Comparison of ENCODE assay signal across 1 cellular context in the genomic region with DNA sequence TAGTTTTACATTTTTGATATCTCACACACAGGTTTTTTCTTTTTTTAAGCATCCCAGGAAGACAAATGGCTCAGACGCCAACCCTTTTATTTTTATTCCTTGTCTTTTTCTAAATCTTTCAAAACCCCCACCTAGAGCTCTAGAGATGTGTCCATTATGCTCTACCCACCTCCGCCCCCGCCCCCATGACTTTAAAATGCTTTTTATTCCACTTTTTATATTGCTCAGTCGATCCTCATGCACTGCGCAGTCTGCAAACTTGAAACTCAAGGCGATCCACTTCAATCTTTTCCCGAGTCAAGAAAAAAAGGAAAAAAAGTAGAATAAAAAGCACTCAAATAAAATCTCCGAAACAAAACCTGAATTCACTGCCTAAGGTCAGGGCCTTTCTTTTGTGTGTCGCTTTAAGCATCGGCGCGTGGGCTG.
TF ChIP-seq lines count a peak whose summit lies in the region.

No MANE protein-coding gene starts in this region.

TF ChIP-seq in K562, 482 proteins besides CTCF, POLR2A, EP300 and RAD21 (continues in another document):
- TF ChIP-seq, protein P1, sequence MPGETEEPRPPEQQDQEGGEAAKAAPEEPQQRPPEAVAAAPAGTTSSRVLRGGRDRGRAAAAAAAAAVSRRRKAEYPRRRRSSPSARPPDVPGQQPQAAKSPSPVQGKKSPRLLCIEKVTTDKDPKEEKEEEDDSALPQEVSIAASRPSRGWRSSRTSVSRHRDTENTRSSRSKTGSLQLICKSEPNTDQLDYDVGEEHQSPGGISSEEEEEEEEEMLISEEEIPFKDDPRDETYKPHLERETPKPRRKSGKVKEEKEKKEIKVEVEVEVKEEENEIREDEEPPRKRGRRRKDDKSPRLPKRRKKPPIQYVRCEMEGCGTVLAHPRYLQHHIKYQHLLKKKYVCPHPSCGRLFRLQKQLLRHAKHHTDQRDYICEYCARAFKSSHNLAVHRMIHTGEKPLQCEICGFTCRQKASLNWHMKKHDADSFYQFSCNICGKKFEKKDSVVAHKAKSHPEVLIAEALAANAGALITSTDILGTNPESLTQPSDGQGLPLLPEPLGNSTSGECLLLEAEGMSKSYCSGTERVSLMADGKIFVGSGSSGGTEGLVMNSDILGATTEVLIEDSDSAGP (CRISPR knock-in tag; IDR thresholded peaks at IDR 0.05): 0 out of 2 replicates have a peak, but pooled peaks have one; percentile 92
- TF ChIP-seq, protein P2, sequence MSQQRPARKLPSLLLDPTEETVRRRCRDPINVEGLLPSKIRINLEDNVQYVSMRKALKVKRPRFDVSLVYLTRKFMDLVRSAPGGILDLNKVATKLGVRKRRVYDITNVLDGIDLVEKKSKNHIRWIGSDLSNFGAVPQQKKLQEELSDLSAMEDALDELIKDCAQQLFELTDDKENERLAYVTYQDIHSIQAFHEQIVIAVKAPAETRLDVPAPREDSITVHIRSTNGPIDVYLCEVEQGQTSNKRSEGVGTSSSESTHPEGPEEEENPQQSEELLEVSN (IDR thresholded peaks at IDR 0.05; ENCODE audit: borderline replicate concordance in 1 of 2, extremely low read depth in 1 of 2, insufficient read depth in 1 of 2, insufficient read length in 1 of 2, low read depth in 1 of 2, low read length in 1 of 2, poor library complexity in 1 of 2, severe bottlenecking in 1 of 2): no peak
- TF ChIP-seq SMAD2 (IDR thresholded peaks at IDR 0.05; ENCODE audit: low read depth, low read length): no peak
- TF ChIP-seq SIX5 (IDR thresholded peaks at IDR 0.05; ENCODE audit: borderline replicate concordance in 1 of 2, insufficient read depth in 1 of 2, low read depth in 1 of 2, low read length in 2 of 2): 0 out of 4 replicates have a peak, but pooled peaks of 1 of the 2 experiments have one; percentile 6
- TF ChIP-seq U2AF2 (optimal IDR thresholded peaks at IDR 0.05; ENCODE audit: low read depth, low read length): no peak
- TF ChIP-seq BCOR (IDR thresholded peaks at IDR 0.05): no peak
- no peak for TF ChIP-seq POLR3A (IDR thresholded peaks at IDR 0.05; ENCODE audit: borderline replicate concordance, extremely low read depth, insufficient read depth, insufficient read length)
- TF ChIP-seq, protein P3, sequence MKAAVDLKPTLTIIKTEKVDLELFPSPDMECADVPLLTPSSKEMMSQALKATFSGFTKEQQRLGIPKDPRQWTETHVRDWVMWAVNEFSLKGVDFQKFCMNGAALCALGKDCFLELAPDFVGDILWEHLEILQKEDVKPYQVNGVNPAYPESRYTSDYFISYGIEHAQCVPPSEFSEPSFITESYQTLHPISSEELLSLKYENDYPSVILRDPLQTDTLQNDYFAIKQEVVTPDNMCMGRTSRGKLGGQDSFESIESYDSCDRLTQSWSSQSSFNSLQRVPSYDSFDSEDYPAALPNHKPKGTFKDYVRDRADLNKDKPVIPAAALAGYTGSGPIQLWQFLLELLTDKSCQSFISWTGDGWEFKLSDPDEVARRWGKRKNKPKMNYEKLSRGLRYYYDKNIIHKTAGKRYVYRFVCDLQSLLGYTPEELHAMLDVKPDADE (conservative IDR thresholded peaks at IDR 0.05; ENCODE audit: control insufficient read depth, low read depth, low read length): no peak
- TF ChIP-seq FOXM1 (IDR thresholded peaks at IDR 0.05; ENCODE audit: low read depth): peak; percentile 58; the same call in 1 of the 2 replicates
- TF ChIP-seq FOXM1 (CRISPR knock-in tag; IDR thresholded peaks at IDR 0.05; ENCODE audit: low read depth): no peak
- TF ChIP-seq, protein P4, sequence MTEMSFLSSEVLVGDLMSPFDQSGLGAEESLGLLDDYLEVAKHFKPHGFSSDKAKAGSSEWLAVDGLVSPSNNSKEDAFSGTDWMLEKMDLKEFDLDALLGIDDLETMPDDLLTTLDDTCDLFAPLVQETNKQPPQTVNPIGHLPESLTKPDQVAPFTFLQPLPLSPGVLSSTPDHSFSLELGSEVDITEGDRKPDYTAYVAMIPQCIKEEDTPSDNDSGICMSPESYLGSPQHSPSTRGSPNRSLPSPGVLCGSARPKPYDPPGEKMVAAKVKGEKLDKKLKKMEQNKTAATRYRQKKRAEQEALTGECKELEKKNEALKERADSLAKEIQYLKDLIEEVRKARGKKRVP (CRISPR knock-in tag; IDR thresholded peaks at IDR 0.05): no peak
- TF ChIP-seq CSDE1 (IDR thresholded peaks at IDR 0.05): no peak
- no peak for TF ChIP-seq TEAD2 (tag; IDR thresholded peaks at IDR 0.05)
- TF ChIP-seq, protein P5, sequence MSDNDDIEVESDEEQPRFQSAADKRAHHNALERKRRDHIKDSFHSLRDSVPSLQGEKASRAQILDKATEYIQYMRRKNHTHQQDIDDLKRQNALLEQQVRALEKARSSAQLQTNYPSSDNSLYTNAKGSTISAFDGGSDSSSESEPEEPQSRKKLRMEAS (CRISPR knock-in tag; IDR thresholded peaks at IDR 0.05): no peak
- TF ChIP-seq THRAP3 (IDR thresholded peaks at IDR 0.05; ENCODE audit: borderline replicate concordance): 0 out of 2 replicates have a peak, but pooled peaks have one; percentile 33
- TF ChIP-seq, protein P6, sequence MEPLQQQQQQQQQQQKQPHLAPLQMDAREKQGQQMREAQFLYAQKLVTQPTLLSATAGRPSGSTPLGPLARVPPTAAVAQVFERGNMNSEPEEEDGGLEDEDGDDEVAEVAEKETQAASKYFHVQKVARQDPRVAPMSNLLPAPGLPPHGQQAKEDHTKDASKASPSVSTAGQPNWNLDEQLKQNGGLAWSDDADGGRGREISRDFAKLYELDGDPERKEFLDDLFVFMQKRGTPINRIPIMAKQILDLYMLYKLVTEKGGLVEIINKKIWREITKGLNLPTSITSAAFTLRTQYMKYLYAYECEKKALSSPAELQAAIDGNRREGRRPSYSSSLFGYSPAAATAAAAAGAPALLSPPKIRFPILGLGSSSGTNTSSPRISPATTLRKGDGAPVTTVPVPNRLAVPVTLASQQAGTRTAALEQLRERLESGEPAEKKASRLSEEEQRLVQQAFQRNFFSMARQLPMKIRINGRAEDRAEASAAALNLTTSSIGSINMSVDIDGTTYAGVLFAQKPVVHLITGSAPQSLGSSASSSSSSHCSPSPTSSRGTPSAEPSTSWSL (CRISPR knock-in tag; IDR thresholded peaks at IDR 0.05; ENCODE audit: borderline replicate concordance): no peak
- no peak for TF ChIP-seq MECOM (CRISPR knock-in tag; IDR thresholded peaks at IDR 0.05)
- TF ChIP-seq, protein P7, sequence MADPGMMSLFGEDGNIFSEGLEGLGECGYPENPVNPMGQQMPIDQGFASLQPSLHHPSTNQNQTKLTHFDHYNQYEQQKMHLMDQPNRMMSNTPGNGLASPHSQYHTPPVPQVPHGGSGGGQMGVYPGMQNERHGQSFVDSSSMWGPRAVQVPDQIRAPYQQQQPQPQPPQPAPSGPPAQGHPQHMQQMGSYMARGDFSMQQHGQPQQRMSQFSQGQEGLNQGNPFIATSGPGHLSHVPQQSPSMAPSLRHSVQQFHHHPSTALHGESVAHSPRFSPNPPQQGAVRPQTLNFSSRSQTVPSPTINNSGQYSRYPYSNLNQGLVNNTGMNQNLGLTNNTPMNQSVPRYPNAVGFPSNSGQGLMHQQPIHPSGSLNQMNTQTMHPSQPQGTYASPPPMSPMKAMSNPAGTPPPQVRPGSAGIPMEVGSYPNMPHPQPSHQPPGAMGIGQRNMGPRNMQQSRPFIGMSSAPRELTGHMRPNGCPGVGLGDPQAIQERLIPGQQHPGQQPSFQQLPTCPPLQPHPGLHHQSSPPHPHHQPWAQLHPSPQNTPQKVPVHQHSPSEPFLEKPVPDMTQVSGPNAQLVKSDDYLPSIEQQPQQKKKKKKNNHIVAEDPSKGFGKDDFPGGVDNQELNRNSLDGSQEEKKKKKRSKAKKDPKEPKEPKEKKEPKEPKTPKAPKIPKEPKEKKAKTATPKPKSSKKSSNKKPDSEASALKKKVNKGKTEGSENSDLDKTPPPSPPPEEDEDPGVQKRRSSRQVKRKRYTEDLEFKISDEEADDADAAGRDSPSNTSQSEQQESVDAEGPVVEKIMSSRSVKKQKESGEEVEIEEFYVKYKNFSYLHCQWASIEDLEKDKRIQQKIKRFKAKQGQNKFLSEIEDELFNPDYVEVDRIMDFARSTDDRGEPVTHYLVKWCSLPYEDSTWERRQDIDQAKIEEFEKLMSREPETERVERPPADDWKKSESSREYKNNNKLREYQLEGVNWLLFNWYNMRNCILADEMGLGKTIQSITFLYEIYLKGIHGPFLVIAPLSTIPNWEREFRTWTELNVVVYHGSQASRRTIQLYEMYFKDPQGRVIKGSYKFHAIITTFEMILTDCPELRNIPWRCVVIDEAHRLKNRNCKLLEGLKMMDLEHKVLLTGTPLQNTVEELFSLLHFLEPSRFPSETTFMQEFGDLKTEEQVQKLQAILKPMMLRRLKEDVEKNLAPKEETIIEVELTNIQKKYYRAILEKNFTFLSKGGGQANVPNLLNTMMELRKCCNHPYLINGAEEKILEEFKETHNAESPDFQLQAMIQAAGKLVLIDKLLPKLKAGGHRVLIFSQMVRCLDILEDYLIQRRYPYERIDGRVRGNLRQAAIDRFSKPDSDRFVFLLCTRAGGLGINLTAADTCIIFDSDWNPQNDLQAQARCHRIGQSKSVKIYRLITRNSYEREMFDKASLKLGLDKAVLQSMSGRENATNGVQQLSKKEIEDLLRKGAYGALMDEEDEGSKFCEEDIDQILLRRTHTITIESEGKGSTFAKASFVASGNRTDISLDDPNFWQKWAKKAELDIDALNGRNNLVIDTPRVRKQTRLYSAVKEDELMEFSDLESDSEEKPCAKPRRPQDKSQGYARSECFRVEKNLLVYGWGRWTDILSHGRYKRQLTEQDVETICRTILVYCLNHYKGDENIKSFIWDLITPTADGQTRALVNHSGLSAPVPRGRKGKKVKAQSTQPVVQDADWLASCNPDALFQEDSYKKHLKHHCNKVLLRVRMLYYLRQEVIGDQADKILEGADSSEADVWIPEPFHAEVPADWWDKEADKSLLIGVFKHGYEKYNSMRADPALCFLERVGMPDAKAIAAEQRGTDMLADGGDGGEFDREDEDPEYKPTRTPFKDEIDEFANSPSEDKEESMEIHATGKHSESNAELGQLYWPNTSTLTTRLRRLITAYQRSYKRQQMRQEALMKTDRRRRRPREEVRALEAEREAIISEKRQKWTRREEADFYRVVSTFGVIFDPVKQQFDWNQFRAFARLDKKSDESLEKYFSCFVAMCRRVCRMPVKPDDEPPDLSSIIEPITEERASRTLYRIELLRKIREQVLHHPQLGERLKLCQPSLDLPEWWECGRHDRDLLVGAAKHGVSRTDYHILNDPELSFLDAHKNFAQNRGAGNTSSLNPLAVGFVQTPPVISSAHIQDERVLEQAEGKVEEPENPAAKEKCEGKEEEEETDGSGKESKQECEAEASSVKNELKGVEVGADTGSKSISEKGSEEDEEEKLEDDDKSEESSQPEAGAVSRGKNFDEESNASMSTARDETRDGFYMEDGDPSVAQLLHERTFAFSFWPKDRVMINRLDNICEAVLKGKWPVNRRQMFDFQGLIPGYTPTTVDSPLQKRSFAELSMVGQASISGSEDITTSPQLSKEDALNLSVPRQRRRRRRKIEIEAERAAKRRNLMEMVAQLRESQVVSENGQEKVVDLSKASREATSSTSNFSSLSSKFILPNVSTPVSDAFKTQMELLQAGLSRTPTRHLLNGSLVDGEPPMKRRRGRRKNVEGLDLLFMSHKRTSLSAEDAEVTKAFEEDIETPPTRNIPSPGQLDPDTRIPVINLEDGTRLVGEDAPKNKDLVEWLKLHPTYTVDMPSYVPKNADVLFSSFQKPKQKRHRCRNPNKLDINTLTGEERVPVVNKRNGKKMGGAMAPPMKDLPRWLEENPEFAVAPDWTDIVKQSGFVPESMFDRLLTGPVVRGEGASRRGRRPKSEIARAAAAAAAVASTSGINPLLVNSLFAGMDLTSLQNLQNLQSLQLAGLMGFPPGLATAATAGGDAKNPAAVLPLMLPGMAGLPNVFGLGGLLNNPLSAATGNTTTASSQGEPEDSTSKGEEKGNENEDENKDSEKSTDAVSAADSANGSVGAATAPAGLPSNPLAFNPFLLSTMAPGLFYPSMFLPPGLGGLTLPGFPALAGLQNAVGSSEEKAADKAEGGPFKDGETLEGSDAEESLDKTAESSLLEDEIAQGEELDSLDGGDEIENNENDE (IDR thresholded peaks at IDR 0.05; ENCODE audit: low read depth, low read length): no peak
- no peak for TF ChIP-seq ZNF668 (CRISPR knock-in tag; IDR thresholded peaks at IDR 0.05)
- TF ChIP-seq, protein P8, sequence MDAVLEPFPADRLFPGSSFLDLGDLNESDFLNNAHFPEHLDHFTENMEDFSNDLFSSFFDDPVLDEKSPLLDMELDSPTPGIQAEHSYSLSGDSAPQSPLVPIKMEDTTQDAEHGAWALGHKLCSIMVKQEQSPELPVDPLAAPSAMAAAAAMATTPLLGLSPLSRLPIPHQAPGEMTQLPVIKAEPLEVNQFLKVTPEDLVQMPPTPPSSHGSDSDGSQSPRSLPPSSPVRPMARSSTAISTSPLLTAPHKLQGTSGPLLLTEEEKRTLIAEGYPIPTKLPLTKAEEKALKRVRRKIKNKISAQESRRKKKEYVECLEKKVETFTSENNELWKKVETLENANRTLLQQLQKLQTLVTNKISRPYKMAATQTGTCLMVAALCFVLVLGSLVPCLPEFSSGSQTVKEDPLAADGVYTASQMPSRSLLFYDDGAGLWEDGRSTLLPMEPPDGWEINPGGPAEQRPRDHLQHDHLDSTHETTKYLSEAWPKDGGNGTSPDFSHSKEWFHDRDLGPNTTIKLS (IDR thresholded peaks at IDR 0.05; ENCODE audit: borderline replicate concordance, low read depth): no peak
- TF ChIP-seq, protein P9, sequence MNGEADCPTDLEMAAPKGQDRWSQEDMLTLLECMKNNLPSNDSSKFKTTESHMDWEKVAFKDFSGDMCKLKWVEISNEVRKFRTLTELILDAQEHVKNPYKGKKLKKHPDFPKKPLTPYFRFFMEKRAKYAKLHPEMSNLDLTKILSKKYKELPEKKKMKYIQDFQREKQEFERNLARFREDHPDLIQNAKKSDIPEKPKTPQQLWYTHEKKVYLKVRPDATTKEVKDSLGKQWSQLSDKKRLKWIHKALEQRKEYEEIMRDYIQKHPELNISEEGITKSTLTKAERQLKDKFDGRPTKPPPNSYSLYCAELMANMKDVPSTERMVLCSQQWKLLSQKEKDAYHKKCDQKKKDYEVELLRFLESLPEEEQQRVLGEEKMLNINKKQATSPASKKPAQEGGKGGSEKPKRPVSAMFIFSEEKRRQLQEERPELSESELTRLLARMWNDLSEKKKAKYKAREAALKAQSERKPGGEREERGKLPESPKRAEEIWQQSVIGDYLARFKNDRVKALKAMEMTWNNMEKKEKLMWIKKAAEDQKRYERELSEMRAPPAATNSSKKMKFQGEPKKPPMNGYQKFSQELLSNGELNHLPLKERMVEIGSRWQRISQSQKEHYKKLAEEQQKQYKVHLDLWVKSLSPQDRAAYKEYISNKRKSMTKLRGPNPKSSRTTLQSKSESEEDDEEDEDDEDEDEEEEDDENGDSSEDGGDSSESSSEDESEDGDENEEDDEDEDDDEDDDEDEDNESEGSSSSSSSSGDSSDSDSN (IDR thresholded peaks at IDR 0.05; ENCODE audit: borderline replicate concordance in 1 of 2, low read depth in 2 of 2, low read length in 2 of 2): no peak
- no peak for TF ChIP-seq KDM5B (IDR thresholded peaks at IDR 0.05; ENCODE audit: insufficient replicate concordance, low read depth, low read length)
- no peak for TF ChIP-seq ZNF217 (CRISPR knock-in tag; IDR thresholded peaks at IDR 0.05)
- TF ChIP-seq CBX5 (IDR thresholded peaks at IDR 0.05; ENCODE audit: borderline replicate concordance, low read depth): no peak
- no peak for TF ChIP-seq SMAD1 (IDR thresholded peaks at IDR 0.05; ENCODE audit: low read depth, low read length, partially characterized antibody)
- TF ChIP-seq, protein P10, sequence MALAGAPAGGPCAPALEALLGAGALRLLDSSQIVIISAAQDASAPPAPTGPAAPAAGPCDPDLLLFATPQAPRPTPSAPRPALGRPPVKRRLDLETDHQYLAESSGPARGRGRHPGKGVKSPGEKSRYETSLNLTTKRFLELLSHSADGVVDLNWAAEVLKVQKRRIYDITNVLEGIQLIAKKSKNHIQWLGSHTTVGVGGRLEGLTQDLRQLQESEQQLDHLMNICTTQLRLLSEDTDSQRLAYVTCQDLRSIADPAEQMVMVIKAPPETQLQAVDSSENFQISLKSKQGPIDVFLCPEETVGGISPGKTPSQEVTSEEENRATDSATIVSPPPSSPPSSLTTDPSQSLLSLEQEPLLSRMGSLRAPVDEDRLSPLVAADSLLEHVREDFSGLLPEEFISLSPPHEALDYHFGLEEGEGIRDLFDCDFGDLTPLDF (CRISPR knock-in tag; IDR thresholded peaks at IDR 0.05): no peak
- TF ChIP-seq TBP (optimal IDR thresholded peaks at IDR 0.05; ENCODE audit: low read depth, low read length): peak; percentile 66
- TF ChIP-seq PTBP1 (IDR thresholded peaks at IDR 0.05; ENCODE audit: low read depth, low read length): no peak
